Comparison of ENCODE assay signal across 1 cellular context in genomic region chr10:124708246-124708779, GRCh38.
TF ChIP-seq lines count a peak whose summit lies in the region.

No MANE protein-coding gene starts in this region.

TF ChIP-seq in SK-N-SH, 30 proteins besides CTCF, POLR2A, EP300 and RAD21 (continued from another document):
- no peak for TF ChIP-seq REST (IDR thresholded peaks at IDR 0.05; ENCODE audit: low read depth, low read length)
- TF ChIP-seq USF1 (IDR thresholded peaks at IDR 0.05; ENCODE audit: borderline replicate concordance, low read depth), result no peak
- no peak for TF ChIP-seq RCOR1 (IDR thresholded peaks at IDR 0.05; ENCODE audit: low read length)
TF ChIP-seq in SK-N-SH: peak in this region for 0.
